ENCODE assay signal across 15 cellular contexts in genomic region chr2:62227386-62228075, GRCh38. TPM values are rescaled to one million over a fixed set of nuclear protein-coding genes. Genes with fewer than 3 reads are reported as not detected.
DNase-seq lines count a peak whose midpoint lies in the region; ATAC-seq and TF ChIP-seq lines count a peak whose summit lies in the region.
"Had no signal": no experiment of that assay in that cellular context is flagged by ENCODE, and none has a peak within 500 bp of the region (broad histone marks: within the 10 kb centered on the region; RNA-seq: fewer than 3 reads in every experiment).

No MANE protein-coding gene starts in this region.

- no peaks in the 10 kb centered on the region for H3K9me3 Mint-ChIP-seq in CD8-positive, alpha-beta T cell
- no peaks in the 10 kb centered on the region for H3K9me3 Mint-ChIP-seq in immature natural killer cell

- peak overlapping the region; percentile 39 for H3K27ac Mint-ChIP-seq in CD8-positive, alpha-beta T cell
- peak overlapping the region in 5 of 6 donors; percentile 19 to 80 (median 74) for H3K27ac Mint-ChIP-seq in immature natural killer cell

- ATAC-seq in CD8-positive, alpha-beta T cell, result no peak
- no peak for ATAC-seq in HG03175 (IDR thresholded peaks at IDR 0.05; ENCODE audit: unreplicated experiment)
- ATAC-seq in HG03108 (IDR thresholded peaks at IDR 0.05; ENCODE audit: unreplicated experiment), result no peak

- no peaks in the 10 kb centered on the region for H3K27me3 ChIP-seq in CD8-positive, alpha-beta T cell (ENCODE audit: insufficient read depth, low read length)
- no peaks in the 10 kb centered on the region for H3K27me3 ChIP-seq in WERI-Rb-1 (ENCODE audit: insufficient read depth, low read depth, severe bottlenecking)
- H3K27me3 ChIP-seq: BE2C, dorsolateral prefrontal cortex, upper lobe of left lung had no signal

- TF ChIP-seq CTCF in CD8-positive, alpha-beta T cell (IDR thresholded peaks at IDR 0.05), result no peak
- no peak for TF ChIP-seq CTCF in WERI-Rb-1 (IDR thresholded peaks at IDR 0.05; ENCODE audit: low read depth, low read length)

- H3K36me3 Mint-ChIP-seq in CD8-positive, alpha-beta T cell, result peaks cover 43% of the 10 kb centered on the region
- peaks cover 11 to 27% (median 25%) of the 10 kb centered on the region in 3 donors for H3K36me3 Mint-ChIP-seq in immature natural killer cell

- H3K36me3 ChIP-seq in CD8-positive, alpha-beta T cell (ENCODE audit: insufficient read depth, low read length), result no peaks in the 10 kb centered on the region
- no peaks in the 10 kb centered on the region for H3K36me3 ChIP-seq in WERI-Rb-1

- CTCF ChIA-PET in CD8-positive, alpha-beta T cell (lab: Charles Lee), result interaction anchor here (0.6 to 1.0 kb wide), 2 partner anchors 11 to 105 kb away, joined by 4 read pairs; no protein-coding TSS in a partner anchor

- H3K9me3 ChIP-seq in CD8-positive, alpha-beta T cell (ENCODE audit: low read length), result no peaks in the 10 kb centered on the region
- H3K9me3 ChIP-seq in WERI-Rb-1 (ENCODE audit: severe bottlenecking), result peaks cover 2% of the 10 kb centered on the region
- H3K9me3 ChIP-seq: BE2C, upper lobe of left lung had no signal

- intact Hi-C loops in CD8-positive, alpha-beta T cell (cut with DNase I, micrococcal nuclease), result no loop called here

- H3K27ac ChIP-seq in CD8-positive, alpha-beta T cell (ENCODE audit: low read depth, low read length), result no peak overlapping the region
- no peak overlapping the region for H3K27ac ChIP-seq in WERI-Rb-1
- H3K27ac ChIP-seq: dorsolateral prefrontal cortex, upper lobe of left lung, VCaP had no signal

- H3K4me3 ChIP-seq in CD8-positive, alpha-beta T cell (ENCODE audit: low read depth, low read length), result no peak overlapping the region
- H3K4me3 ChIP-seq in WERI-Rb-1 (ENCODE audit: low read depth, low read length), result no peak overlapping the region
- H3K4me3 ChIP-seq: dorsolateral prefrontal cortex, upper lobe of left lung had no signal

- H3K27me3 Mint-ChIP-seq in CD8-positive, alpha-beta T cell (ENCODE audit: low read depth), result no peaks in the 10 kb centered on the region
- H3K27me3 Mint-ChIP-seq in immature natural killer cell (ENCODE audit: low read depth in 3 of 3), result peaks cover 2 to 15% (median 4%) of the 10 kb centered on the region in 3 donors

- peak in 1 of 7 experiments; percentile 42 for DNase-seq in CD8-positive, alpha-beta T cell
- DNase-seq in ELR (ENCODE audit: low read depth), result peak; percentile 23
- DNase-seq in RPMI7951 (ENCODE audit: low read depth), result peak; percentile 32
- DNase-seq in immature natural killer cell, result no peak
- DNase-seq in C1 segment of cervical spinal cord (lab: John Stamatoyannopoulos, UW), result no peak
- DNase-seq in WERI-Rb-1, result no peak
- DNase-seq: BE2C, dorsolateral prefrontal cortex, MM.1S, NCI-H1930, NCI-H526, upper lobe of left lung had no signal

- no peak overlapping the region for H3K4me3 Mint-ChIP-seq in CD8-positive, alpha-beta T cell
- H3K4me3 Mint-ChIP-seq in immature natural killer cell, result no peak overlapping the region

- POLR2A ChIA-PET in CD8-positive, alpha-beta T cell (lab: Charles Lee), result interaction anchor here (0.5 to 0.7 kb wide), 2 partner anchors 17 to 94 kb away, joined by 3 read pairs; no protein-coding TSS in a partner anchor

- peaks cover 26% of the 10 kb centered on the region for H3K4me1 ChIP-seq in CD8-positive, alpha-beta T cell (ENCODE audit: insufficient read depth, low read length)
- H3K4me1 ChIP-seq: BE2C had no signal

- H3K4me1 Mint-ChIP-seq in CD8-positive, alpha-beta T cell (ENCODE audit: low read depth), result peaks cover 48% of the 10 kb centered on the region
- H3K4me1 Mint-ChIP-seq in immature natural killer cell, result peaks cover 32 to 68% of the 10 kb centered on the region in 2 donors

RNA-seq across cellular contexts. Expression of gene B3GNT2, which starts 31.6 kb away (rescaled TPM):
- total RNA-seq in CD8-positive, alpha-beta T cell, result 10 to 100 TPM; 74.1 to 77.9 TPM
- total RNA-seq in RPMI7951 (2014; rRNA removed; shearing (Covaris generic)), result 26.5 and 31.6 TPM in 2 replicates
- 10 to 100 TPM; 46.7 to 96.9 (median 50.4) TPM for polyA plus RNA-seq in immature natural killer cell

Comparison
In these comparisons a context has a peak if more than half of its experiments do, and no peak if none do; other contexts are left out.
1. DNase-seq: peak in ELR (single experiment) and RPMI7951 (single experiment); none in immature natural killer cell (0 of 3), C1 segment of cervical spinal cord (0 of 14) and WERI-Rb-1 (single experiment).